Comparison of ENCODE assay signal across 8 cellular contexts in the genomic region with DNA sequence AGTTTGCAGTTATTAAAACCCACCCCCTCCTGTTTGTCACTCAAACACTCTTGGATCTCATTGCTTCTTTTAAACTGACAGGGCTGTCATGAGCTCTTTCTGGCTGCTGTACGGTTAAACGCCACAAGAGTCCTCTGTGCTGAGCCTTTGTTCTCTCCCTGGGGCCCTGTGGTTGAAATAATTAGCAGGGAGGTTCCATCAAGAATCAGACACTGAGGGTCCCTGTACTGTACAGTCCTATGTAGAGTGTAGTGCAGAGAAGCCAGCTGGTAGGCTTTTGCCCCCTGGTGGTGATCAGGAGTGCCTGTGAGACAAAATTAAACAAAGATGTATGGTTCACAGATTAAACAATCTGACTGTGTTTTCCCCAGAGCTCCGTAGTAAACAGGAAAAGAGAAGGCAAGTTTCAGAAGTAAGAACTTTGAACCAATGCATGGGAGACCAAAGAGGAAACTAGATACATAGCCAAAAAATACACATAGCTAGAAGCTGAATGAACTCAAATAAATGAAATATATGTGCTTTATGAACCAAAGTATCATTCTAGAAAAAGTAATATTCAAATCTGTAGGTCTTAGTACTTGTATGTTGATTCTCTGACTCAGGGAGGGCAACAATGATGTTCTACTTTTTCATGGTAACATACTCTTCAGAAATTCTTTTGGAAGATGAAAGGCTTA. TPM values are rescaled to one million over a fixed set of nuclear protein-coding genes. Genes with fewer than 3 reads are reported as not detected.
DNase-seq lines count a peak whose midpoint lies in the region; ATAC-seq and TF ChIP-seq lines count a peak whose summit lies in the region.

No MANE protein-coding gene starts in this region.

- H3K9me3 ChIP-seq in aorta (ENCODE audit: control insufficient read depth, low read length) = no peaks in the 10 kb centered on the region

- 0% methylated on average over 3 of the region's 3 CpGs for WGBS in aorta, 2 donors

- peaks cover 0 to 2% of the 10 kb centered on the region in 2 donors for H3K4me1 ChIP-seq in aorta (ENCODE audit: control insufficient read depth in 1 of 2, insufficient read depth in 2 of 2, low read length in 2 of 2)

- H3K27me3 ChIP-seq in aorta (ENCODE audit: control insufficient read depth in 1 of 2, insufficient read depth in 2 of 2, low read length in 1 of 2) = no peaks in the 10 kb centered on the region

- DNase-seq in GM12865 (ENCODE audit: low read depth) (peak; percentile 94), NCI-H1105 treated with DMSO at 0.1 percent for 48 hours (lab: John Stamatoyannopoulos, UW) (peak; percentile 97), left cardiac atrium (peak; percentile 68), pulmonary artery endothelial cell (ENCODE audit: low read depth, low spot score) (peak; percentile 55), aorta (peak in 1 of 2 donors; percentile 70)
- DNase-seq in activated naive CD8-positive, alpha-beta T cell treated with anti-CD3 and anti-CD28 coated beads, Interleukin-2, amount 50 U/mL, for 16 hours (ENCODE audit: low read depth, low spot score) = peak; percentile 24

- no peaks in the 10 kb centered on the region for H3K36me3 ChIP-seq in aorta (ENCODE audit: control insufficient read depth in 1 of 2, insufficient read depth in 2 of 2, low read length in 1 of 2)

- intact Hi-C loops in left cardiac atrium (cut with DNase I) (loop anchor here (1.0 to 10.0 kb wide), 3 partner anchors 124 to 357 kb away; no protein-coding TSS in a partner anchor), aorta (cut with DNase I) (loop anchor here (1.0 to 10.0 kb wide), 7 partner anchors 64 to 349 kb away; no protein-coding TSS in a partner anchor)

- H3K4me3 ChIP-seq in GM12865 (ENCODE audit: low read depth, low read length) (peak overlapping the region; percentile 82), aorta (ENCODE audit: low read length in 2 of 2) (peak overlapping the region; percentile 39 to 86)

- TF ChIP-seq CTCF in GM12865 (IDR thresholded peaks at IDR 0.05; ENCODE audit: insufficient read depth, low read depth, low read length, missing control alignments) = peak; percentile 84

- ATAC-seq in HG02678 (IDR thresholded peaks at IDR 0.05; ENCODE audit: unreplicated experiment) (peak; percentile 73), SK-N-SH treated with all-trans-retinoic acid at 6 μM for 48 hours (peak; percentile 76), left cardiac atrium (peak; percentile 73 to 76), aorta (ENCODE audit: low FRiP score) (peak; percentile 87)

- H3K27ac ChIP-seq in aorta (ENCODE audit: low read depth in 1 of 2, low read length in 2 of 2) = no peak overlapping the region

TF ChIP-seq in SK-N-SH treated with all-trans-retinoic acid at 6 μM for 48 hours, 23 proteins besides CTCF, POLR2A, EP300 and RAD21:
- TF ChIP-seq BACH2 (CRISPR knock-in tag; IDR thresholded peaks at IDR 0.05; ENCODE audit: borderline replicate concordance) (no peak), TCF4 (CRISPR knock-in tag; IDR thresholded peaks at IDR 0.05; ENCODE audit: borderline replicate concordance) (peak; percentile 50; the same call in 1 of the 2 replicates)

RNA-seq across cellular contexts. Expression of a gene that starts 1.4 kb away (rescaled TPM):
- 10 to 100 TPM; 33.0 to 41.3 TPM for total RNA-seq in left cardiac atrium
- 25.5 and 30.9 TPM in 2 replicates for total RNA-seq in pulmonary artery endothelial cell
- 10 to 100 TPM; 29.5 to 35.3 TPM for total RNA-seq in aorta
- 10 to 100 TPM in 1 of 2 donors, 1 to 10 TPM in 1; 7.2 to 31.1 TPM for polyA plus RNA-seq in aorta

RNA-seq across cellular contexts. Expression of a gene that starts 10.0 kb away (rescaled TPM):
- total RNA-seq in left cardiac atrium = under 1 TPM in 1 of 2 donors, not detected in 1; 0.09 TPM
- 0.26 and 0.32 TPM in 2 replicates for total RNA-seq in pulmonary artery endothelial cell
- total RNA-seq in aorta = 1 to 10 TPM in 1 of 2 donors, under 1 TPM in 1; 0.42 to 1.1 TPM
- not detected for polyA plus RNA-seq in aorta
